8 cellular contexts compared by ENCODE assay signal in genomic region chr6:16964553-16965499, GRCh38.
DNase-seq lines count a peak whose midpoint lies in the region; ATAC-seq and TF ChIP-seq lines count a peak whose summit lies in the region.

No MANE protein-coding gene starts in this region.

- peaks cover 6 to 23% (median 18%) of the 10 kb centered on the region in 5 donors for H3K27me3 Mint-ChIP-seq in naive thymus-derived CD8-positive, alpha-beta T cell
- H3K27me3 Mint-ChIP-seq in stimulated activated memory B cell treated with anti-CD40 and anti-IgM and Interleukin-4, amounts not matched to agents 10 μg/mL and 1 μg/mL and 100 μg/mL, for 72 hours, result peaks cover 39% of the 10 kb centered on the region

- TF ChIP-seq CTCF in C4-2B (conservative IDR thresholded peaks at IDR 0.05) (peak; percentile 97), HL-60 (IDR thresholded peaks at IDR 0.05; ENCODE audit: insufficient read depth, low read length) (peak; percentile 82), esophagus squamous epithelium (IDR thresholded peaks at IDR 0.05) (peak; percentile 45 to 92 (median 90))

- H3K27me3 ChIP-seq in HL-60 (ENCODE audit: insufficient read depth, poor library complexity, severe bottlenecking), result peaks cover 8% of the 10 kb centered on the region
- H3K27me3 ChIP-seq in esophagus squamous epithelium, result no peaks in the 10 kb centered on the region

- ATAC-seq in naive thymus-derived CD8-positive, alpha-beta T cell, result peak; percentile 63 to 70
- peak; percentile 74 for ATAC-seq in stimulated activated memory B cell treated with anti-CD40 and anti-IgM and Interleukin-4, amounts not matched to agents 10 μg/mL and 1 μg/mL and 100 μg/mL, for 72 hours

- H3K9me3 Mint-ChIP-seq in naive thymus-derived CD8-positive, alpha-beta T cell, result no peaks in the 10 kb centered on the region
- H3K9me3 Mint-ChIP-seq in stimulated activated memory B cell treated with anti-CD40 and anti-IgM and Interleukin-4, amounts not matched to agents 10 μg/mL and 1 μg/mL and 100 μg/mL, for 72 hours, result no peaks in the 10 kb centered on the region

- H3K27ac Mint-ChIP-seq in naive thymus-derived CD8-positive, alpha-beta T cell, result peak overlapping the region in 1 of 10 donors; percentile 17
- H3K27ac Mint-ChIP-seq in stimulated activated memory B cell treated with anti-CD40 and anti-IgM and Interleukin-4, amounts not matched to agents 10 μg/mL and 1 μg/mL and 100 μg/mL, for 72 hours, result no peak overlapping the region

- H3K36me3 ChIP-seq in esophagus squamous epithelium, result no peaks in the 10 kb centered on the region

- peaks cover 4 to 8% (median 5%) of the 10 kb centered on the region in 4 donors for H3K4me1 Mint-ChIP-seq in naive thymus-derived CD8-positive, alpha-beta T cell
- peaks cover 8% of the 10 kb centered on the region for H3K4me1 Mint-ChIP-seq in stimulated activated memory B cell treated with anti-CD40 and anti-IgM and Interleukin-4, amounts not matched to agents 10 μg/mL and 1 μg/mL and 100 μg/mL, for 72 hours

- no peak for TF ChIP-seq POLR2A in esophagus squamous epithelium (IDR thresholded peaks at IDR 0.05)

- H3K4me3 ChIP-seq in HL-60 (replicated peaks; ENCODE audit: insufficient read depth, low read length) (no peak overlapping the region), esophagus squamous epithelium (peak overlapping the region in 1 of 4 donors; percentile 40)

- no peaks in the 10 kb centered on the region for H3K36me3 Mint-ChIP-seq in naive thymus-derived CD8-positive, alpha-beta T cell
- no peaks in the 10 kb centered on the region for H3K36me3 Mint-ChIP-seq in stimulated activated memory B cell treated with anti-CD40 and anti-IgM and Interleukin-4, amounts not matched to agents 10 μg/mL and 1 μg/mL and 100 μg/mL, for 72 hours

- POLR2A ChIA-PET in naive thymus-derived CD8-positive, alpha-beta T cell (lab: Charles Lee), result no interaction called here

- intact Hi-C loops in esophagus squamous epithelium (cut with DNase I), result loop anchor here (10.0 kb wide), 1 partner anchor 190 kb away; no protein-coding TSS in a partner anchor

- peaks cover 6 to 9% (median 6%) of the 10 kb centered on the region in 3 donors for H3K4me1 ChIP-seq in esophagus squamous epithelium

- no peak overlapping the region for H3K27ac ChIP-seq in C4-2B
- no peak overlapping the region for H3K27ac ChIP-seq in HL-60 (replicated peaks)
- no peak overlapping the region for H3K27ac ChIP-seq in esophagus squamous epithelium

- DNase-seq in GM19240 (ENCODE audit: insufficient read length, low spot score) (peak; percentile 18), HL-60 (ENCODE audit: low read depth in 1 of 2, low spot score in 1 of 2) (peak in 1 of 2 experiments; percentile 62), OCI-M1 (lab: John Stamatoyannopoulos, UW) (peak; percentile 78), esophagus squamous epithelium (lab: John Stamatoyannopoulos, UW) (no peak)
- DNase-seq in activated T-cell treated with anti-CD3 and anti-CD28 coated beads, Interleukin-2, amount 50 U/mL, for 1 hour, result peak; percentile 58
- peak; percentile 10 to 66 (median 30) for DNase-seq in naive thymus-derived CD8-positive, alpha-beta T cell

- no peaks in the 10 kb centered on the region for H3K9me3 ChIP-seq in esophagus squamous epithelium

- no peak overlapping the region for H3K4me3 Mint-ChIP-seq in naive thymus-derived CD8-positive, alpha-beta T cell
- no peak overlapping the region for H3K4me3 Mint-ChIP-seq in stimulated activated memory B cell treated with anti-CD40 and anti-IgM and Interleukin-4, amounts not matched to agents 10 μg/mL and 1 μg/mL and 100 μg/mL, for 72 hours

- WGBS in esophagus squamous epithelium, 2 donors, result 25 to 26% methylated on average over 18 to 19 of the region's 21 CpGs
